In the genomic region with DNA sequence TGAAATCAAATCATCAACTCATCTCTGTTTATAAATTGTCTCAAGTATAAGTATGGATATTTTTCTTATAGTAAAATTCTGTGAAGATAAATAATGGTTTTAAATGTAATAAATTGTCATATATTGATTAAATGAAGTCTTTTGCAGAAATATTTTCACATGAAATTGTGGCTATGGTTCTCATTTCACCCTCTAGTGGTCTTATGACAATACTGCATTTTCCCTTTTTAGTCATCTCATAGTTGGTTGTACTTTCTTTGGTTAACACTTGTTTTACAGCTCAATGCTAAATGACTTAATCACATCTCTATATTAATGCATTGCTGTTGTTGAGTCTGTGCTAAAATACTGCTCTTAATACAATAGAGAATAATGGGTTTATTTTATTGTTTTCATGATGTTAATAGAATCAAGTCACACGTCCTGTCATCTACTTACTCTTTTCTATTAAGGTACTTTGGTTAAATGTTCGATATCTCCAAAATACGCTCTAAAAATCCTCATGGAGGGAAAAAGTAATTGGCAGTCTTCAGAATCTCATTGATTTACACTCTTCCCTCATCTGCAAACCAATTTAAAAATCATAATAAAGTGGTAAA, we compare ENCODE assay signal across 8 cellular contexts. TPM values are rescaled to one million over a fixed set of nuclear protein-coding genes. Genes with fewer than 3 reads are reported as not detected.
DNase-seq lines count a peak whose midpoint lies in the region; ATAC-seq, FAIRE-seq and TF ChIP-seq lines count a peak whose summit lies in the region.

No MANE protein-coding gene starts in this region.

- POLR2A ChIA-PET in HCT116 (lab: Charles Lee) = no interaction called here

- no peaks in the 10 kb centered on the region for H3K79me2 ChIP-seq in HCT116 (ENCODE audit: insufficient read depth, low read length)
- no peaks in the 10 kb centered on the region for H3K79me2 ChIP-seq in parathyroid adenoma

- H3K9ac ChIP-seq in HCT116 (ENCODE audit: low read length) = no peak overlapping the region
- H3K9ac ChIP-seq in parathyroid adenoma = no peak overlapping the region

- intact Hi-C loops in HCT116 (cut with micrococcal nuclease) = loop anchor here (5.0 to 10.0 kb wide), 3 partner anchors 243 to 439 kb away; no protein-coding TSS in a partner anchor

- no peak overlapping the region for H3K4me2 ChIP-seq in HCT116 (ENCODE audit: low read length)
- no peak overlapping the region for H3K4me2 ChIP-seq in parathyroid adenoma (ENCODE audit: low read length)

- H3K36me3 ChIP-seq in HCT116 (ENCODE audit: control insufficient read depth in 1 of 2, insufficient read depth in 2 of 2, low read length in 2 of 2) (no peaks in the 10 kb centered on the region), parathyroid adenoma (ENCODE audit: control insufficient read depth, insufficient read depth, low read length) (no peaks in the 10 kb centered on the region)

- H4K20me1 ChIP-seq in HCT116 (ENCODE audit: insufficient read depth) = no peaks in the 10 kb centered on the region

- peak; percentile 76 for DNase-seq in NCI-H1694 treated with DMSO at 0.1 percent for 48 hours (lab: John Stamatoyannopoulos, UW)
- no peak for DNase-seq in NCI-H1694 (lab: John Stamatoyannopoulos, UW)
- peak; percentile 12 for DNase-seq in HCT116 (ENCODE audit: low read depth, low spot score)
- DNase-seq in NCI-H526 treated with DMSO at 0.1 percent for 48 hours (lab: John Stamatoyannopoulos, UW) = peak; percentile 9
- DNase-seq in nucleus accumbens (lab: John Stamatoyannopoulos, UW) = no peak

- BruUV-seq in HCT116 (replicated peaks; lab: Mats Ljungman, UMichigan) = no TSS peak

- no peaks in the 10 kb centered on the region for H3K4me1 ChIP-seq in HCT116 (ENCODE audit: control insufficient read depth in 1 of 2, insufficient read depth in 2 of 2, low read length in 2 of 2)
- H3K4me1 ChIP-seq in parathyroid adenoma = no peaks in the 10 kb centered on the region

- FAIRE-seq in endometrium (lab: Jason Lieb, UNC) = peak; percentile 81

- peak; percentile 49 for TF ChIP-seq RAD21 in HCT116 (IDR thresholded peaks at IDR 0.05; ENCODE audit: low read depth)

- peak; percentile 39 to 72 (median 58); a peak in 5 of 6 replicates for TF ChIP-seq CTCF in HCT116 (IDR thresholded peaks at IDR 0.05 in 2 of 3, conservative IDR thresholded peaks at IDR 0.05 in 1 of 3; ENCODE audit: borderline replicate concordance in 1 of 3, insufficient read depth in 1 of 3, low read depth in 2 of 3, low read length in 2 of 3)
- TF ChIP-seq CTCF in parathyroid adenoma (IDR thresholded peaks at IDR 0.05) = peak; percentile 83

- CTCF ChIA-PET in HCT116 (lab: Charles Lee) = interaction anchor here (0.9 to 1.7 kb wide), 8 partner anchors 14 to 982 kb away, joined by 3 to 7 read pairs (median 3); no protein-coding TSS in a partner anchor

- TF ChIP-seq POLR2A in HCT116 (IDR thresholded peaks at IDR 0.05; ENCODE audit: borderline replicate concordance, extremely low read depth, insufficient read depth, insufficient read length) = no peak

- H3K4me3 ChIP-seq in HCT116 (replicated peaks in 1 of 2; ENCODE audit: low read depth in 1 of 2, low read length in 2 of 2) (no peak overlapping the region), parathyroid adenoma (ENCODE audit: low read depth, low read length) (no peak overlapping the region)

- H2AFZ ChIP-seq in HCT116 (ENCODE audit: low read depth, low read length, poor library complexity, severe bottlenecking) (peak overlapping the region; percentile 40), parathyroid adenoma (no peak overlapping the region)

- ATAC-seq in HCT116 = no peak
- no peak for ATAC-seq in HG02840 (IDR thresholded peaks at IDR 0.05; ENCODE audit: low FRiP score, unreplicated experiment)

- no peak overlapping the region for H3K27ac ChIP-seq in HCT116 (ENCODE audit: low read depth, low read length)
- no peak overlapping the region for H3K27ac ChIP-seq in parathyroid adenoma

- H3K9me2 ChIP-seq in HCT116 (ENCODE audit: insufficient read depth) = no peaks in the 10 kb centered on the region

- H3K9me3 ChIP-seq in HCT116 (ENCODE audit: control insufficient read depth in 1 of 2, insufficient read depth in 1 of 2, low read depth in 1 of 2, low read length in 2 of 2) (no peaks in the 10 kb centered on the region), parathyroid adenoma (ENCODE audit: control insufficient read depth, low read length) (no peaks in the 10 kb centered on the region)

- RAD21 ChIA-PET in HCT116 (lab: Charles Lee; ENCODE audit: low non-redundant PET in 1 of 2, low total read pairs in 2 of 2, uncharacterized antibody in 2 of 2, unreplicated experiment in 2 of 2) = interaction anchor here in 1 of 2 experiments (0.7 kb wide), 1 partner anchor 247 kb away, joined by 3 read pairs; no protein-coding TSS in a partner anchor

- H3K27me3 ChIP-seq in HCT116 (ENCODE audit: insufficient read depth, low read length) = no peaks in the 10 kb centered on the region
- no peaks in the 10 kb centered on the region for H3K27me3 ChIP-seq in parathyroid adenoma (ENCODE audit: control insufficient read depth, insufficient read depth, low read length)

TF ChIP-seq in HCT116, 20 proteins besides CTCF, POLR2A, EP300 and RAD21:
- TF ChIP-seq FOSL1 (IDR thresholded peaks at IDR 0.05; ENCODE audit: low read depth) = no peak
- TF ChIP-seq, protein P1, sequence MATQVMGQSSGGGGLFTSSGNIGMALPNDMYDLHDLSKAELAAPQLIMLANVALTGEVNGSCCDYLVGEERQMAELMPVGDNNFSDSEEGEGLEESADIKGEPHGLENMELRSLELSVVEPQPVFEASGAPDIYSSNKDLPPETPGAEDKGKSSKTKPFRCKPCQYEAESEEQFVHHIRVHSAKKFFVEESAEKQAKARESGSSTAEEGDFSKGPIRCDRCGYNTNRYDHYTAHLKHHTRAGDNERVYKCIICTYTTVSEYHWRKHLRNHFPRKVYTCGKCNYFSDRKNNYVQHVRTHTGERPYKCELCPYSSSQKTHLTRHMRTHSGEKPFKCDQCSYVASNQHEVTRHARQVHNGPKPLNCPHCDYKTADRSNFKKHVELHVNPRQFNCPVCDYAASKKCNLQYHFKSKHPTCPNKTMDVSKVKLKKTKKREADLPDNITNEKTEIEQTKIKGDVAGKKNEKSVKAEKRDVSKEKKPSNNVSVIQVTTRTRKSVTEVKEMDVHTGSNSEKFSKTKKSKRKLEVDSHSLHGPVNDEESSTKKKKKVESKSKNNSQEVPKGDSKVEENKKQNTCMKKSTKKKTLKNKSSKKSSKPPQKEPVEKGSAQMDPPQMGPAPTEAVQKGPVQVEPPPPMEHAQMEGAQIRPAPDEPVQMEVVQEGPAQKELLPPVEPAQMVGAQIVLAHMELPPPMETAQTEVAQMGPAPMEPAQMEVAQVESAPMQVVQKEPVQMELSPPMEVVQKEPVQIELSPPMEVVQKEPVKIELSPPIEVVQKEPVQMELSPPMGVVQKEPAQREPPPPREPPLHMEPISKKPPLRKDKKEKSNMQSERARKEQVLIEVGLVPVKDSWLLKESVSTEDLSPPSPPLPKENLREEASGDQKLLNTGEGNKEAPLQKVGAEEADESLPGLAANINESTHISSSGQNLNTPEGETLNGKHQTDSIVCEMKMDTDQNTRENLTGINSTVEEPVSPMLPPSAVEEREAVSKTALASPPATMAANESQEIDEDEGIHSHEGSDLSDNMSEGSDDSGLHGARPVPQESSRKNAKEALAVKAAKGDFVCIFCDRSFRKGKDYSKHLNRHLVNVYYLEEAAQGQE (IDR thresholded peaks at IDR 0.05; ENCODE audit: low read depth) = no peak
- no peak for TF ChIP-seq EZH2 (IDR thresholded peaks at IDR 0.05)
- TF ChIP-seq POLR2AphosphoS5 (IDR thresholded peaks at IDR 0.05; ENCODE audit: low read depth, low read length) = no peak
- no peak for TF ChIP-seq YY1 (IDR thresholded peaks at IDR 0.05; ENCODE audit: extremely low read depth, insufficient replicate concordance, low read depth, low read length)
- TF ChIP-seq SIN3A (IDR thresholded peaks at IDR 0.05; ENCODE audit: low read depth) = no peak
- TF ChIP-seq CBX3 (IDR thresholded peaks at IDR 0.05; ENCODE audit: low read depth) = no peak
- no peak for TF ChIP-seq SP1 (IDR thresholded peaks at IDR 0.05; ENCODE audit: low read depth)
- no peak for TF ChIP-seq SRF (IDR thresholded peaks at IDR 0.05; ENCODE audit: low read depth)
- TF ChIP-seq ZFX (IDR thresholded peaks at IDR 0.05) = no peak
- no peak for TF ChIP-seq JUND (IDR thresholded peaks at IDR 0.05)
- no peak for TF ChIP-seq ZNF274 (IDR thresholded peaks at IDR 0.05; ENCODE audit: low read depth, low read length)
- TF ChIP-seq, protein P2, sequence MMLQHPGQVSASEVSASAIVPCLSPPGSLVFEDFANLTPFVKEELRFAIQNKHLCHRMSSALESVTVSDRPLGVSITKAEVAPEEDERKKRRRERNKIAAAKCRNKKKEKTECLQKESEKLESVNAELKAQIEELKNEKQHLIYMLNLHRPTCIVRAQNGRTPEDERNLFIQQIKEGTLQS (IDR thresholded peaks at IDR 0.05) = no peak
- TF ChIP-seq TCF7L2 (IDR thresholded peaks at IDR 0.05; ENCODE audit: borderline replicate concordance, extremely low read depth, insufficient read depth, insufficient read length) = no peak
- no peak for TF ChIP-seq EGR1 (IDR thresholded peaks at IDR 0.05; ENCODE audit: low read depth)
- TF ChIP-seq CEBPB (IDR thresholded peaks at IDR 0.05; ENCODE audit: low read depth) = no peak
- TF ChIP-seq, protein P3, sequence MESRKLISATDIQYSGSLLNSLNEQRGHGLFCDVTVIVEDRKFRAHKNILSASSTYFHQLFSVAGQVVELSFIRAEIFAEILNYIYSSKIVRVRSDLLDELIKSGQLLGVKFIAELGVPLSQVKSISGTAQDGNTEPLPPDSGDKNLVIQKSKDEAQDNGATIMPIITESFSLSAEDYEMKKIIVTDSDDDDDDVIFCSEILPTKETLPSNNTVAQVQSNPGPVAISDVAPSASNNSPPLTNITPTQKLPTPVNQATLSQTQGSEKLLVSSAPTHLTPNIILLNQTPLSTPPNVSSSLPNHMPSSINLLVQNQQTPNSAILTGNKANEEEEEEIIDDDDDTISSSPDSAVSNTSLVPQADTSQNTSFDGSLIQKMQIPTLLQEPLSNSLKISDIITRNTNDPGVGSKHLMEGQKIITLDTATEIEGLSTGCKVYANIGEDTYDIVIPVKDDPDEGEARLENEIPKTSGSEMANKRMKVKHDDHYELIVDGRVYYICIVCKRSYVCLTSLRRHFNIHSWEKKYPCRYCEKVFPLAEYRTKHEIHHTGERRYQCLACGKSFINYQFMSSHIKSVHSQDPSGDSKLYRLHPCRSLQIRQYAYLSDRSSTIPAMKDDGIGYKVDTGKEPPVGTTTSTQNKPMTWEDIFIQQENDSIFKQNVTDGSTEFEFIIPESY (IDR thresholded peaks at IDR 0.05; ENCODE audit: extremely low read depth, insufficient replicate concordance, low read length) = no peak

RNA-seq across cellular contexts. Expression of a gene that starts 38.0 kb away (rescaled TPM):
- total RNA-seq in HCT116 (2021; ENCODE audit: unreplicated experiment) = 0.27 TPM
- 0.02 and 0.16 TPM in 2 replicates for polyA plus RNA-seq in HCT116 (2012)

Comparison
In these comparisons a context has a peak if more than half of its experiments do, and no peak if none do; other contexts are left out.
1. DNase-seq: peak in NCI-H1694 treated with DMSO at 0.1 percent for 48 hours (single experiment), HCT116 (single experiment) and NCI-H526 treated with DMSO at 0.1 percent for 48 hours (single experiment); none in NCI-H1694 (single experiment) and nucleus accumbens (0 of 56).